1 cellular context compared by ENCODE assay signal in genomic region chr1:113282011-113282896, GRCh38.
TF ChIP-seq lines count a peak whose summit lies in the region.

No MANE protein-coding gene starts in this region.

TF ChIP-seq in GM23338, 12 proteins besides CTCF, POLR2A, EP300 and RAD21 (continued from another document):
- TF ChIP-seq ZNF462 (CRISPR knock-in tag; IDR thresholded peaks at IDR 0.05) (no peak), ETS1 (IDR thresholded peaks at IDR 0.05) (no peak), EZH2 (IDR thresholded peaks at IDR 0.05; ENCODE audit: low read depth, unreplicated experiment) (no peak)
